22 cellular contexts compared by ENCODE assay signal in genomic region chr4:145341381-145341780, GRCh38.
"Had no signal": no experiment of that assay in that cellular context is flagged by ENCODE, and none has a peak within 500 bp of the region (broad histone marks: within the 10 kb centered on the region; RNA-seq: fewer than 3 reads in every experiment).

No MANE protein-coding gene starts in this region.

- H3K9me3 Mint-ChIP-seq: memory B cell; naive thymus-derived CD4-positive, alpha-beta T cell; natural killer cell treated with Interleukin-12 subunit alpha and Interleukin-12 subunit beta and Interleukin-15 and Interleukin-18, amount 100 ng/mL, for 72 hours; stimulated activated effector memory CD8-positive, alpha-beta T cell treated with anti-CD3 and anti-CD28 coated beads, Interleukin-12 subunit alpha, Interleukin-12 subunit beta, amount 100 ng/mL, for 72 hours; stimulated activated naive CD8-positive, alpha-beta T cell treated with anti-CD3 and anti-CD28 coated beads, Interleukin-15, amount 100 ng/mL, for 72 hours had no signal

- H3K27ac Mint-ChIP-seq: memory B cell; naive thymus-derived CD4-positive, alpha-beta T cell; natural killer cell treated with Interleukin-12 subunit alpha and Interleukin-12 subunit beta and Interleukin-15 and Interleukin-18, amount 100 ng/mL, for 72 hours; stimulated activated effector memory CD8-positive, alpha-beta T cell treated with anti-CD3 and anti-CD28 coated beads, Interleukin-12 subunit alpha, Interleukin-12 subunit beta, amount 100 ng/mL, for 72 hours had no signal

- H3K4me3 Mint-ChIP-seq: memory B cell; naive thymus-derived CD4-positive, alpha-beta T cell; natural killer cell treated with Interleukin-12 subunit alpha and Interleukin-12 subunit beta and Interleukin-15 and Interleukin-18, amount 100 ng/mL, for 72 hours; stimulated activated effector memory CD8-positive, alpha-beta T cell treated with anti-CD3 and anti-CD28 coated beads, Interleukin-12 subunit alpha, Interleukin-12 subunit beta, amount 100 ng/mL, for 72 hours; stimulated activated naive CD8-positive, alpha-beta T cell treated with anti-CD3 and anti-CD28 coated beads, Interleukin-15, amount 100 ng/mL, for 72 hours had no signal

- H3K9me3 ChIP-seq: heart right ventricle, left ventricle myocardium inferior, ovary, prostate gland, spleen, tibial nerve, upper lobe of left lung, vagina had no signal

- H3K27ac ChIP-seq: heart right ventricle, hepatocyte, left ventricle myocardium inferior, ovary, prostate gland, spleen, tibial nerve, upper lobe of left lung, vagina had no signal

- H3K4me3 ChIP-seq: heart right ventricle, hepatocyte, left ventricle myocardium inferior, lung, ovary, prostate gland, spleen, tibial nerve, upper lobe of left lung, vagina had no signal

- H3K4me1 Mint-ChIP-seq: memory B cell; naive thymus-derived CD4-positive, alpha-beta T cell; stimulated activated effector memory CD8-positive, alpha-beta T cell treated with anti-CD3 and anti-CD28 coated beads, Interleukin-12 subunit alpha, Interleukin-12 subunit beta, amount 100 ng/mL, for 72 hours; stimulated activated naive CD8-positive, alpha-beta T cell treated with anti-CD3 and anti-CD28 coated beads, Interleukin-15, amount 100 ng/mL, for 72 hours had no signal

- DNase-seq: heart right ventricle; islet precursor cell; left ventricle myocardium inferior; naive thymus-derived CD4-positive, alpha-beta T cell; ovary; retina; right cardiac atrium; small intestine; spleen; stimulated activated CD4-positive, alpha-beta T cell treated with anti-CD3 and anti-CD28 coated beads, Interleukin-4, amount 100 ng/mL, for 24 hours; stimulated activated naive CD4-positive, alpha-beta T cell treated with Interleukin-2 at 50 U/mL for 16 hours; stimulated activated naive CD8-positive, alpha-beta T cell treated with anti-CD3 and anti-CD28 coated beads, Interleukin-15, amount 100 ng/mL, for 72 hours; substantia nigra; upper lobe of left lung had no signal

- H3K79me2 ChIP-seq: hepatocyte had no signal

- H3K4me2 ChIP-seq: hepatocyte had no signal

- H3K4me1 ChIP-seq: prostate gland, spleen, upper lobe of left lung, vagina had no signal

- H3K27me3 ChIP-seq: heart right ventricle, hepatocyte, ovary, spleen, tibial nerve, upper lobe of left lung, vagina had no signal

- H3K36me3 ChIP-seq: heart right ventricle, left ventricle myocardium inferior, ovary, prostate gland, spleen, tibial nerve, upper lobe of left lung, vagina had no signal

- H2AFZ ChIP-seq: hepatocyte had no signal

- H3K36me3 Mint-ChIP-seq: memory B cell; naive thymus-derived CD4-positive, alpha-beta T cell; natural killer cell treated with Interleukin-12 subunit alpha and Interleukin-12 subunit beta and Interleukin-15 and Interleukin-18, amount 100 ng/mL, for 72 hours; stimulated activated effector memory CD8-positive, alpha-beta T cell treated with anti-CD3 and anti-CD28 coated beads, Interleukin-12 subunit alpha, Interleukin-12 subunit beta, amount 100 ng/mL, for 72 hours had no signal
